Comparison of ENCODE assay signal across 1 cellular context in the genomic region with DNA sequence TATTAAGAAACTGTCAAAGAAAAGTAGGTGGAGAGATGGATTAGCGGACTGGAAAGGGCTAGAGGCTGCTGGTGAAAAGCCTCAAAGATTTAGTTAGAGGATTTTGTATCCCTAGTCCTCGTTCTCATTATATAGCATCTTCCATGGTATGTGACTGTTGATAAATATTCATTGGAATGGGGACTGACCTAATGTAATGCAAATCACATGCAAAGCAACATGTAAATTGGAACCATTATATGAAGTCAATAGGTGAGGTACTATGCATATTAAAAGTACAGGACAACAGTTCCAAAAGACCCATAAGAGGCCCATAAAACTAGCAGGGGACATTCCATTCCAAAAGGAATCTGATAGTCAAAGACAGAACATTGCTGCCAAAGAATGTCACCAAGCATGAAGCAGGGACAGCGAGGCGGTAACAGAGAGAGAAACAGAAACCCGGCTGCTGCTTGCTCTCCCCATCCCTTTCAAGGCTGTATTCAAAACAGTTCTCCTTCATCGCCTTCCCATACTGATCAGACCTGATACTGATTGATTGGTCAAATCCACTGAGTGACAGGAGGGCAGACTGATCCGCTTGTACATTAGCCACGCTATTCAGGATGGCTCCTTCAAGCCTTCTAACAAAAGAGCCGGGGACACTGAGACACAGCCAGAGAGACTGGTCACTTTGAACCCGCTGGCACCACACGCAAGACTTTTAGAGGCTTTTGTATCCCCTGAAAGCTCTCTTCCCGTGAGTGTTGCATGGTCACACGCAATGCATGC.
TF ChIP-seq lines count a peak whose summit lies in the region.

No MANE protein-coding gene starts in this region.

TF ChIP-seq in HepG2, 621 proteins besides CTCF, POLR2A, EP300 and RAD21:
- TF ChIP-seq, protein P1, sequence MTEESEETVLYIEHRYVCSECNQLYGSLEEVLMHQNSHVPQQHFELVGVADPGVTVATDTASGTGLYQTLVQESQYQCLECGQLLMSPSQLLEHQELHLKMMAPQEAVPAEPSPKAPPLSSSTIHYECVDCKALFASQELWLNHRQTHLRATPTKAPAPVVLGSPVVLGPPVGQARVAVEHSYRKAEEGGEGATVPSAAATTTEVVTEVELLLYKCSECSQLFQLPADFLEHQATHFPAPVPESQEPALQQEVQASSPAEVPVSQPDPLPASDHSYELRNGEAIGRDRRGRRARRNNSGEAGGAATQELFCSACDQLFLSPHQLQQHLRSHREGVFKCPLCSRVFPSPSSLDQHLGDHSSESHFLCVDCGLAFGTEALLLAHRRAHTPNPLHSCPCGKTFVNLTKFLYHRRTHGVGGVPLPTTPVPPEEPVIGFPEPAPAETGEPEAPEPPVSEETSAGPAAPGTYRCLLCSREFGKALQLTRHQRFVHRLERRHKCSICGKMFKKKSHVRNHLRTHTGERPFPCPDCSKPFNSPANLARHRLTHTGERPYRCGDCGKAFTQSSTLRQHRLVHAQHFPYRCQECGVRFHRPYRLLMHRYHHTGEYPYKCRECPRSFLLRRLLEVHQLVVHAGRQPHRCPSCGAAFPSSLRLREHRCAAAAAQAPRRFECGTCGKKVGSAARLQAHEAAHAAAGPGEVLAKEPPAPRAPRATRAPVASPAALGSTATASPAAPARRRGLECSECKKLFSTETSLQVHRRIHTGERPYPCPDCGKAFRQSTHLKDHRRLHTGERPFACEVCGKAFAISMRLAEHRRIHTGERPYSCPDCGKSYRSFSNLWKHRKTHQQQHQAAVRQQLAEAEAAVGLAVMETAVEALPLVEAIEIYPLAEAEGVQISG (CRISPR knock-in tag; IDR thresholded peaks at IDR 0.05): no peak
- TF ChIP-seq, protein P2, sequence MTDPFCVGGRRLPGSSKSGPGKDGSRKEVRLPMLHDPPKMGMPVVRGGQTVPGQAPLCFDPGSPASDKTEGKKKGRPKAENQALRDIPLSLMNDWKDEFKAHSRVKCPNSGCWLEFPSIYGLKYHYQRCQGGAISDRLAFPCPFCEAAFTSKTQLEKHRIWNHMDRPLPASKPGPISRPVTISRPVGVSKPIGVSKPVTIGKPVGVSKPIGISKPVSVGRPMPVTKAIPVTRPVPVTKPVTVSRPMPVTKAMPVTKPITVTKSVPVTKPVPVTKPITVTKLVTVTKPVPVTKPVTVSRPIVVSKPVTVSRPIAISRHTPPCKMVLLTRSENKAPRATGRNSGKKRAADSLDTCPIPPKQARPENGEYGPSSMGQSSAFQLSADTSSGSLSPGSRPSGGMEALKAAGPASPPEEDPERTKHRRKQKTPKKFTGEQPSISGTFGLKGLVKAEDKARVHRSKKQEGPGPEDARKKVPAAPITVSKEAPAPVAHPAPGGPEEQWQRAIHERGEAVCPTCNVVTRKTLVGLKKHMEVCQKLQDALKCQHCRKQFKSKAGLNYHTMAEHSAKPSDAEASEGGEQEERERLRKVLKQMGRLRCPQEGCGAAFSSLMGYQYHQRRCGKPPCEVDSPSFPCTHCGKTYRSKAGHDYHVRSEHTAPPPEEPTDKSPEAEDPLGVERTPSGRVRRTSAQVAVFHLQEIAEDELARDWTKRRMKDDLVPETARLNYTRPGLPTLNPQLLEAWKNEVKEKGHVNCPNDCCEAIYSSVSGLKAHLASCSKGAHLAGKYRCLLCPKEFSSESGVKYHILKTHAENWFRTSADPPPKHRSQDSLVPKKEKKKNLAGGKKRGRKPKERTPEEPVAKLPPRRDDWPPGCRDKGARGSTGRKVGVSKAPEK (CRISPR knock-in tag; IDR thresholded peaks at IDR 0.05; ENCODE audit: borderline replicate concordance): no peak
- TF ChIP-seq MZF1 (CRISPR knock-in tag; IDR thresholded peaks at IDR 0.05; ENCODE audit: borderline replicate concordance): no peak
- TF ChIP-seq STAT5B (CRISPR knock-in tag; IDR thresholded peaks at IDR 0.05): no peak
- TF ChIP-seq FOSL2 (CRISPR knock-in tag; IDR thresholded peaks at IDR 0.05): no peak
